ENCODE assay signal across 1 cellular context in genomic region chr16:87382023-87382785, GRCh38.
TF ChIP-seq lines count a peak whose summit lies in the region.

No MANE protein-coding gene starts in this region.

TF ChIP-seq in A549, 52 proteins besides CTCF, POLR2A, EP300 and RAD21 (continued from another document):
- TF ChIP-seq ESRRA (IDR thresholded peaks at IDR 0.05; ENCODE audit: borderline replicate concordance, low read length): no peak
- no peak for TF ChIP-seq KDM1A (IDR thresholded peaks at IDR 0.05; ENCODE audit: low read depth)
- no peak for TF ChIP-seq EHF (CRISPR knock-in tag; IDR thresholded peaks at IDR 0.05)
- TF ChIP-seq JUNB (IDR thresholded peaks at IDR 0.05): no peak
- no peak for TF ChIP-seq RCOR1 (IDR thresholded peaks at IDR 0.05; ENCODE audit: low read depth, low read length)
- TF ChIP-seq SMC3 (IDR thresholded peaks at IDR 0.05): no peak
- TF ChIP-seq EHMT2 (IDR thresholded peaks at IDR 0.05; ENCODE audit: low read depth): no peak
- no peak for TF ChIP-seq JUN (IDR thresholded peaks at IDR 0.05)
- TF ChIP-seq CBX8 (IDR thresholded peaks at IDR 0.05): no peak
- TF ChIP-seq CBX2 (IDR thresholded peaks at IDR 0.05; ENCODE audit: borderline replicate concordance, low read depth): no peak
- no peak for TF ChIP-seq FOXS1 (CRISPR knock-in tag; IDR thresholded peaks at IDR 0.05)
